Comparison of ENCODE assay signal across 10 cellular contexts in the genomic region with DNA sequence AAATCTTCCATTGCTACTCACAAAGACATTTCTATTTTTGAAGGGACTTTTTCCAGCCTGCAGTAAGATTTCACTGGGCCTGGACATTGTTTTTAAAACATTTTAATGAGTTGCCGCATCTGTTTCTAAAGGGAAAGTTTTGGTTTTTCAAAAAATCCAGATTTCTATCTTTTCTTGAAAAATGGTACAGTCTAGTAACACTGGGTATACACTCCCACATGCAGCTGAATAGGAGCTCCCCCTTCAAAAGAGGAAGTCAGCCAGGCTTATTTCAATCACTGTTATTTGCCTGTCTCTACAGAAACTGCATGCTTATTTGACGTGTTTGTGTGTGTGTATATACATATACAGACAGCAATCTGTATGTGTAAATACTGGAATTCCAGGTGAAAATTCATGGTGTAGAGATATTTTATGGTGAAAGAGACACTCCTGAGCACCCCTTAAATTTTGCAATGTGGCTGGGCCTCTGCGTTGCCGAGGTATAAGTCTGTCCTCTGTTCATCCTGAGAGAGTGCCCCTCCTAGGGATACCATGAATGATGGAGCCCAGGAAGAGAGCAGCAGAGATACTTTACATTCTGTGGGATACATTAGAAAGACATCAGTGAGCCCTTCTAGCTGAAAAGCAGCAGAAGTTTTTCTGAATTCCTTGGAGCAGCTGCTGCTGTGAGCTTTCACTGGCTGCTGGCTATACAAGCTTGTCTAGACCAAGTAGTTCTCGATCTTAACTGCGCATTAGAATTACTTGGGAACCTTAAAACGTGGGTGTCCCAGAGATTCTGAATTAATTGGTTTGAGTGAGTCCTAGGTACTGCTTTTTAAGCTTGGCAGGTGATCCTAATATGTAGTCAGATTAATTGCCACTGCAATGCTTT. TPM values are rescaled to one million over a fixed set of nuclear protein-coding genes. Genes with fewer than 3 reads are reported as not detected.
A peak's percentile ranks its signal among the peaks of the same experiment; 100 is the strongest.
DNase-seq lines count a peak whose midpoint lies in the region; ATAC-seq and TF ChIP-seq lines count a peak whose summit lies in the region.
"Had no signal": no experiment of that assay in that cellular context is flagged by ENCODE, and none has a peak within 500 bp of the region (broad histone marks: within the 10 kb centered on the region; RNA-seq: fewer than 3 reads in every experiment).

No MANE protein-coding gene starts in this region.

- H3K36me3 ChIP-seq in osteoblast (ENCODE audit: insufficient read depth, low read length), result no peaks in the 10 kb centered on the region
- H3K36me3 ChIP-seq: SJSA1 had no signal

- CTCF ChIA-PET in T-cell (lab: Charles Lee), result no interaction called here

- H3K27me3 Mint-ChIP-seq in T-cell, result no peaks in the 10 kb centered on the region

- H3K27me3 ChIP-seq in osteoblast (ENCODE audit: insufficient read depth, low read length), result no peaks in the 10 kb centered on the region

- no peak overlapping the region for H3K4me3 ChIP-seq in osteoblast (ENCODE audit: insufficient read depth, low read length)
- H3K4me3 ChIP-seq: SJSA1 had no signal

- DNase-seq in T-cell (no peak), retina (peak; percentile 23), AG08396 (ENCODE audit: low spot score) (no peak), LoVo (ENCODE audit: low spot score) (no peak), NCI-H2107 treated with DMSO at 0.1 percent for 48 hours (lab: John Stamatoyannopoulos, UW; ENCODE audit: unreplicated experiment) (no peak), osteoblast (ENCODE audit: insufficient read length, low spot score, missing footprints) (no peak)
- DNase-seq: left colon had no signal

- H3K79me2 ChIP-seq in osteoblast (ENCODE audit: insufficient read depth, low read length), result no peaks in the 10 kb centered on the region

- POLR2A ChIA-PET in T-cell (lab: Charles Lee), result no interaction called here

- peaks cover 4 to 5% (median 4%) of the 10 kb centered on the region in 3 donors for H3K4me1 Mint-ChIP-seq in T-cell

- H3K27ac Mint-ChIP-seq in T-cell, result peak overlapping the region in 1 of 2 donors; percentile 6

- H4K20me1 ChIP-seq in osteoblast (ENCODE audit: insufficient read depth, low read length), result no peaks in the 10 kb centered on the region

- no peak overlapping the region for H2AFZ ChIP-seq in osteoblast (ENCODE audit: low read length)

- H3K27ac ChIP-seq in osteoblast (ENCODE audit: low read depth, low read length), result no peak overlapping the region
- H3K27ac ChIP-seq: SJSA1 had no signal

- H3K36me3 Mint-ChIP-seq in T-cell, result no peaks in the 10 kb centered on the region

- H3K9me3 Mint-ChIP-seq in T-cell, result no peaks in the 10 kb centered on the region

- no peaks in the 10 kb centered on the region for H3K9me3 ChIP-seq in osteoblast (ENCODE audit: low read depth, low read length)
- H3K9me3 ChIP-seq: SJSA1 had no signal

- ATAC-seq in GM19351 (IDR thresholded peaks at IDR 0.05; ENCODE audit: unreplicated experiment) (peak; percentile 99), HG02981 (IDR thresholded peaks at IDR 0.05; ENCODE audit: unreplicated experiment) (peak; percentile 90), T-cell (replicated peaks in 1 of 4) (peak in 3 of 4 experiments; percentile 36 to 45 (median 45))

- no peak overlapping the region for H3K4me2 ChIP-seq in osteoblast (ENCODE audit: insufficient read depth, low read length)

- H3K4me3 Mint-ChIP-seq in T-cell, result no peak overlapping the region

- no peaks in the 10 kb centered on the region for H3K4me1 ChIP-seq in osteoblast (ENCODE audit: insufficient read depth, low read length)
- H3K4me1 ChIP-seq: SJSA1 had no signal

- TF ChIP-seq CTCF in osteoblast (IDR thresholded peaks at IDR 0.05; ENCODE audit: extremely low read depth, low read depth, low read length), result no peak

RNA-seq across cellular contexts. Expression of gene ABRACL, which starts 12.0 kb away (rescaled TPM):
- 10 to 100 TPM; 44.2 to 76.3 (median 71.5) TPM for total RNA-seq in T-cell
- total RNA-seq in osteoblast, result 42.3 and 43.0 TPM in 2 replicates

RNA-seq across cellular contexts. Expression of gene REPS1, which starts 28.5 kb away (rescaled TPM):
- total RNA-seq in T-cell, result 10 to 100 TPM; 43.6 to 71.3 (median 46.5) TPM
- total RNA-seq in osteoblast, result 42.4 and 43.1 TPM in 2 replicates

Comparison
In these comparisons a context has a peak if more than half of its experiments do, and no peak if none do; other contexts are left out.
1. ATAC-seq: peak in every context shown above with its lines; median percentile 99 in GM19351; 90 in HG02981; 45 in T-cell.